Comparison of ENCODE assay signal across 19 cellular contexts in the genomic region with DNA sequence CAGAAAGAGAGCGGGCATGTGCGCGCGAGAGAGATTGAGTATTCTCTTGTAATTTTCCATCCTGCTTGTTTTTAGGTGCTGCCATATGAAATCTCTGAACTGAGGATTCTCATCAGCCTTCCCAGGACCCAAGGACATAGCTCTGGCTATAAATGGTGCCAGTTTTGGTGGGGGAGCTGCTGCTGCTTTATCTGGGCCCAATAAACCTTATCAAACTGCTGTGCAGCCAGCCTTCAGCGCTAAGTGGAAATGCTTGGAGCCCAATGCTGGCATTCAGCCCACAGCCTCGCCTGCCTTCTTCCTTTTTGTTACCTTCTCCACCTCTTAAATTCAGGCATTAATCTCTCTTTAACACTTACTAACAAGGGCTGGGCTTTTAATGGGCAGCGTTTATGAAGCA. TPM values are rescaled to one million over a fixed set of nuclear protein-coding genes. Genes with fewer than 3 reads are reported as not detected.
DNase-seq lines count a peak whose midpoint lies in the region; ATAC-seq and TF ChIP-seq lines count a peak whose summit lies in the region.
"Had no signal": no experiment of that assay in that cellular context is flagged by ENCODE, and none has a peak within 500 bp of the region (broad histone marks: within the 10 kb centered on the region; RNA-seq: fewer than 3 reads in every experiment).

No MANE protein-coding gene starts in this region.

- no peaks in the 10 kb centered on the region for H3K27me3 ChIP-seq in thyroid gland

- no peak overlapping the region for H3K4me3 ChIP-seq in thyroid gland (replicated peaks in 1 of 3)

- H3K4me1 ChIP-seq in thyroid gland, result peaks cover 15 to 33% of the 10 kb centered on the region in 2 donors

- H3K4me1 Mint-ChIP-seq in neural crest cell, result peaks cover 35% of the 10 kb centered on the region
- H3K4me1 Mint-ChIP-seq in stimulated activated memory B cell treated with anti-CD40 and anti-IgM and Interleukin-4, amounts not matched to agents 10 μg/mL and 1 μg/mL and 100 μg/mL, for 72 hours, result peaks cover 21% of the 10 kb centered on the region

- intact Hi-C loops in thyroid gland (cut with DNase I), result loop anchor here (5.0 kb wide), 2 partner anchors 125 to 205 kb away; no protein-coding TSS in a partner anchor

- H3K9me3 ChIP-seq in thyroid gland, result no peaks in the 10 kb centered on the region

- DNase-seq in NCI-H1092 treated with DMSO at 0.1 percent for 48 hours (lab: John Stamatoyannopoulos, UW) (peak; percentile 14), NCI-H1092 (lab: John Stamatoyannopoulos, UW) (no peak), neural crest cell (ENCODE audit: low read depth, low spot score) (no peak), thyroid gland (peak; percentile 76 to 77), COR-L47 (lab: John Stamatoyannopoulos, UW) (no peak), middle frontal gyrus (ENCODE audit: extremely low spot score, low spot score) (no peak)
- DNase-seq: activated CD4-positive, alpha-beta T cell treated with anti-CD3 and anti-CD28 coated beads, Interleukin-2, amount 50 U/mL, for 48 hours; IMR-90; mammary epithelial cell; NCI-H1930; NCI-H510A treated with DMSO at 0.1 percent for 48 hours; SIG-M5; stimulated activated CD8-positive, alpha-beta memory T cell treated with anti-CD3 and anti-CD28 coated beads, Interleukin-4, amount 100 ng/mL, for 48 hours had no signal

- H3K27ac Mint-ChIP-seq in neural crest cell (ENCODE audit: unreplicated experiment), result no peak overlapping the region
- no peak overlapping the region for H3K27ac Mint-ChIP-seq in stimulated activated memory B cell treated with anti-CD40 and anti-IgM and Interleukin-4, amounts not matched to agents 10 μg/mL and 1 μg/mL and 100 μg/mL, for 72 hours
- H3K27ac Mint-ChIP-seq: B cell, progenitor cell of endocrine pancreas had no signal

- H3K4me3 Mint-ChIP-seq in neural crest cell, result peak overlapping the region; percentile 91
- H3K4me3 Mint-ChIP-seq in stimulated activated memory B cell treated with anti-CD40 and anti-IgM and Interleukin-4, amounts not matched to agents 10 μg/mL and 1 μg/mL and 100 μg/mL, for 72 hours, result no peak overlapping the region

- TF ChIP-seq CTCF in neural crest cell (conservative IDR thresholded peaks at IDR 0.05) (no peak), thyroid gland (IDR thresholded peaks at IDR 0.05) (no peak)

- peaks cover 0 to 19% of the 10 kb centered on the region in 2 donors for H3K36me3 ChIP-seq in thyroid gland

- H3K27ac ChIP-seq in angular gyrus (ENCODE audit: low read depth, low read length) (peak overlapping the region; percentile 8), thyroid gland (peak overlapping the region; percentile 27 to 100 (median 100))
- H3K27ac ChIP-seq: 22Rv1, HL-60 had no signal

- TF ChIP-seq POLR2A in thyroid gland (IDR thresholded peaks at IDR 0.05), result no peak

- H3K27me3 Mint-ChIP-seq in neural crest cell (ENCODE audit: low read depth), result peaks cover 30% of the 10 kb centered on the region
- peaks cover 53% of the 10 kb centered on the region for H3K27me3 Mint-ChIP-seq in stimulated activated memory B cell treated with anti-CD40 and anti-IgM and Interleukin-4, amounts not matched to agents 10 μg/mL and 1 μg/mL and 100 μg/mL, for 72 hours

- WGBS in thyroid gland, 2 donors, result 69 to 72% methylated on average over 7 of the region's 7 CpGs

- ATAC-seq in stimulated activated memory B cell treated with anti-CD40 and anti-IgM and Interleukin-4, amounts not matched to agents 10 μg/mL and 1 μg/mL and 100 μg/mL, for 72 hours, result no peak

- H3K9me3 Mint-ChIP-seq in neural crest cell, result no peaks in the 10 kb centered on the region
- no peaks in the 10 kb centered on the region for H3K9me3 Mint-ChIP-seq in stimulated activated memory B cell treated with anti-CD40 and anti-IgM and Interleukin-4, amounts not matched to agents 10 μg/mL and 1 μg/mL and 100 μg/mL, for 72 hours

- H3K36me3 Mint-ChIP-seq in neural crest cell (ENCODE audit: low read depth), result no peaks in the 10 kb centered on the region
- H3K36me3 Mint-ChIP-seq in stimulated activated memory B cell treated with anti-CD40 and anti-IgM and Interleukin-4, amounts not matched to agents 10 μg/mL and 1 μg/mL and 100 μg/mL, for 72 hours, result no peaks in the 10 kb centered on the region

RNA-seq across cellular contexts. Expression of a gene that starts 2.4 kb away (rescaled TPM):
- total RNA-seq in neural crest cell (36.6 and 39.4 TPM in 2 replicates), thyroid gland (100 to 1,000 TPM; 157 to 385 (median 177) TPM)
- total RNA-seq: IMR-90 had no signal

Comparison
In these comparisons a context has a peak if more than half of its experiments do, and no peak if none do; other contexts are left out.
1. DNase-seq: peak in NCI-H1092 treated with DMSO at 0.1 percent for 48 hours (single experiment) and thyroid gland (2 of 2); none in NCI-H1092 (single experiment), neural crest cell (single experiment), COR-L47 (single experiment) and middle frontal gyrus (single experiment).